In the genomic region with DNA sequence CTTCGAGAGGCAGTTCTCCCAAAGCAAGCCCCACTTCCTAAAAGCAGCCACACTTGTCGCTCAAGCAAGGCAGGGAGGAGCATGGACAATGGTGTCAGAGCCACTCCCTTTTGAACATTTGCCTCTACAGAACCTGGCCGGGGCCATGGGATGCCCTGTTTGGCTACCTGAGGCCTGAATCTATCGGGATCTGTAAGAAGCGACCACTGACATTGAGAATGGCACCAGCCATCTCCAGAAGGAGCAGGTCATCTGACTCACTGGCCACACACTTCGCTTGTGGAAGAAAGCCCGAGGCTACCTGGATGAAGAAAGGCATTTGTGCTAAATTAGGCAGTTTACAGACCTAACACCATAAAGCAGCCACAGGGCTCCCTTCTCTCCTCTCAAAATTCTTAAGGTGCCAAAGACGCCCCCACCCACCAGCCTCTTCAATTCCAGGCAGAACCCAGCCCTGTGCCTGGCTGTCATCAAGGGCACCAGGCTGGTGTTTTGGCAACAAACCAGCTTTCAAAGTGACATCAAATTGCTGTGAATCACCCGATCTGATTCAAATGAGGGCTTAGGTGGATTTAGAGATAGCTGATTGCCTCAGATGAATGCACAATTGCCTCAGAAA, we compare ENCODE assay signal across 11 cellular contexts.
A peak's percentile ranks its signal among the peaks of the same experiment; 100 is the strongest.
DNase-seq lines count a peak whose midpoint lies in the region; ATAC-seq, FAIRE-seq and TF ChIP-seq lines count a peak whose summit lies in the region.
"Had no signal": no experiment of that assay in that cellular context is flagged by ENCODE, and none has a peak within 500 bp of the region (broad histone marks: within the 10 kb centered on the region; RNA-seq: fewer than 3 reads in every experiment).

No MANE protein-coding gene starts in this region.

- no peak for TF ChIP-seq POLR2A in HCT116 (IDR thresholded peaks at IDR 0.05; ENCODE audit: borderline replicate concordance, extremely low read depth, insufficient read depth, insufficient read length)

- POLR2A ChIA-PET in HCT116 (lab: Charles Lee), result no interaction called here

- H3K4me3 ChIP-seq in HCT116 (replicated peaks in 1 of 2; ENCODE audit: low read depth in 1 of 2, low read length in 2 of 2), result no peak overlapping the region
- no peak overlapping the region for H3K4me3 ChIP-seq in bronchial epithelial cell (ENCODE audit: low read depth, low read length)
- H3K4me3 ChIP-seq in trophoblast cell (ENCODE audit: low read depth, low read length), result no peak overlapping the region
- H3K4me3 ChIP-seq in brain microvascular endothelial cell (ENCODE audit: low read depth, low read length), result no peak overlapping the region
- H3K4me3 ChIP-seq in WERI-Rb-1 (ENCODE audit: low read depth, low read length), result no peak overlapping the region
- H3K4me3 ChIP-seq: GM12878 had no signal

- TF ChIP-seq RAD21 in HCT116 (IDR thresholded peaks at IDR 0.05; ENCODE audit: low read depth), result no peak

- H4K20me1 ChIP-seq in HCT116 (ENCODE audit: insufficient read depth), result no peaks in the 10 kb centered on the region

- no peak overlapping the region for H2BK120ac ChIP-seq in trophoblast cell (ENCODE audit: insufficient read depth, low read length, poor library complexity)

- H2BK5ac ChIP-seq in trophoblast cell (ENCODE audit: low read depth, low read length, poor library complexity), result no peak overlapping the region

- CTCF ChIA-PET in HCT116 (lab: Charles Lee), result no interaction called here

- H3K18ac ChIP-seq in trophoblast cell (ENCODE audit: low read length), result no peak overlapping the region

- no peak overlapping the region for H4K12ac ChIP-seq in trophoblast cell (ENCODE audit: low read depth, low read length)

- no peak overlapping the region for H4K91ac ChIP-seq in trophoblast cell (ENCODE audit: low read depth, low read length)

- intact Hi-C loops in HCT116 (cut with micrococcal nuclease), result loop anchor here (1.0 to 5.0 kb wide), 2 partner anchors 105 to 178 kb away; partner anchors contain the start of gene ETS2

- H2AFZ ChIP-seq in HCT116 (ENCODE audit: low read depth, low read length, poor library complexity, severe bottlenecking) (peak overlapping the region; percentile 77), trophoblast cell (ENCODE audit: insufficient read depth, low read length, poor library complexity) (no peak overlapping the region)

- H3K27me3 ChIP-seq in HCT116 (ENCODE audit: insufficient read depth, low read length) (no peaks in the 10 kb centered on the region), bronchial epithelial cell (ENCODE audit: control insufficient read depth, insufficient read depth, low read length) (no peaks in the 10 kb centered on the region), trophoblast cell (ENCODE audit: insufficient read depth, low read length) (no peaks in the 10 kb centered on the region), brain microvascular endothelial cell (replicated peaks) (no peaks in the 10 kb centered on the region), WERI-Rb-1 (ENCODE audit: insufficient read depth, low read depth, severe bottlenecking) (no peaks in the 10 kb centered on the region)

- RAD21 ChIA-PET in HCT116 (lab: Charles Lee; ENCODE audit: low non-redundant PET in 1 of 2, low total read pairs in 2 of 2, uncharacterized antibody in 2 of 2, unreplicated experiment in 2 of 2), result no interaction called here

- no peak overlapping the region for H4K8ac ChIP-seq in trophoblast cell (ENCODE audit: low read depth, low read length)

- H3K9me3 ChIP-seq in HCT116 (ENCODE audit: control insufficient read depth in 1 of 2, insufficient read depth in 1 of 2, low read depth in 1 of 2, low read length in 2 of 2) (no peaks in the 10 kb centered on the region), trophoblast cell (ENCODE audit: insufficient read depth, low read depth, low read length) (peaks cover 3% of the 10 kb centered on the region), WERI-Rb-1 (ENCODE audit: severe bottlenecking) (peaks cover 2% of the 10 kb centered on the region)

- no peak overlapping the region for H3K4ac ChIP-seq in trophoblast cell (ENCODE audit: low read depth, low read length)

- no peaks in the 10 kb centered on the region for H3K79me2 ChIP-seq in HCT116 (ENCODE audit: insufficient read depth, low read length)
- H3K79me2 ChIP-seq in trophoblast cell (ENCODE audit: control insufficient read depth, insufficient read depth, low read length, poor library complexity), result no peaks in the 10 kb centered on the region

- no peak overlapping the region for H2AK5ac ChIP-seq in trophoblast cell (ENCODE audit: low read length)

- H3K36me3 ChIP-seq in HCT116 (ENCODE audit: control insufficient read depth in 1 of 2, insufficient read depth in 2 of 2, low read length in 2 of 2) (no peaks in the 10 kb centered on the region), bronchial epithelial cell (ENCODE audit: control insufficient read depth, insufficient read depth, low read length) (no peaks in the 10 kb centered on the region), trophoblast cell (ENCODE audit: control insufficient read depth in 1 of 2, insufficient read depth in 2 of 2, low read length in 2 of 2) (no peaks in the 10 kb centered on the region), brain microvascular endothelial cell (replicated peaks) (no peaks in the 10 kb centered on the region), WERI-Rb-1 (no peaks in the 10 kb centered on the region)

- no peaks in the 10 kb centered on the region for H3K9me2 ChIP-seq in HCT116 (ENCODE audit: insufficient read depth)

- peak; percentile 66 for FAIRE-seq in bronchial epithelial cell (lab: Jason Lieb, UNC)
- FAIRE-seq: GM12878 had no signal

- H3K14ac ChIP-seq in trophoblast cell (ENCODE audit: low read length), result no peak overlapping the region

- H3K27ac ChIP-seq in HCT116 (ENCODE audit: low read depth, low read length) (no peak overlapping the region; the same call in 1 of the 2 replicates), trophoblast cell (ENCODE audit: low read depth, low read length) (no peak overlapping the region), brain microvascular endothelial cell (no peak overlapping the region), WERI-Rb-1 (no peak overlapping the region)

- DNase-seq in NCI-H1105 treated with DMSO at 0.1 percent for 48 hours (lab: John Stamatoyannopoulos, UW) (peak; percentile 19), NCI-H1105 (lab: John Stamatoyannopoulos, UW) (no peak), HCT116 (ENCODE audit: low read depth, low spot score) (peak; percentile 74), bronchial epithelial cell (ENCODE audit: low read depth) (peak; percentile 92), trophoblast cell (peak; percentile 74 to 86), brain microvascular endothelial cell (no peak), WERI-Rb-1 (no peak)
- DNase-seq: central memory CD4-positive, alpha-beta T cell; NCI-H446 treated with DMSO at 0.1 percent for 48 hours had no signal

- no peak overlapping the region for H3K9ac ChIP-seq in HCT116 (ENCODE audit: low read length)
- no peak overlapping the region for H3K9ac ChIP-seq in trophoblast cell (ENCODE audit: low read length)

- H2BK12ac ChIP-seq in trophoblast cell (ENCODE audit: low read length), result no peak overlapping the region

- no TSS peak for BruUV-seq in HCT116 (replicated peaks; lab: Mats Ljungman, UMichigan)

- H3K79me1 ChIP-seq in trophoblast cell (ENCODE audit: low read length), result no peaks in the 10 kb centered on the region

- H3K4me2 ChIP-seq in HCT116 (ENCODE audit: low read length) (peak overlapping the region; percentile 64), trophoblast cell (ENCODE audit: low read length) (no peak overlapping the region)

- TF ChIP-seq CTCF in HCT116 (IDR thresholded peaks at IDR 0.05 in 2 of 3, conservative IDR thresholded peaks at IDR 0.05 in 1 of 3; ENCODE audit: borderline replicate concordance in 1 of 3, insufficient read depth in 1 of 3, low read depth in 2 of 3, low read length in 2 of 3) (no peak), bronchial epithelial cell (IDR thresholded peaks at IDR 0.05; ENCODE audit: insufficient read depth, low read length, severe bottlenecking) (no peak), brain microvascular endothelial cell (IDR thresholded peaks at IDR 0.05; ENCODE audit: low read depth, low read length, missing control alignments) (no peak), WERI-Rb-1 (IDR thresholded peaks at IDR 0.05; ENCODE audit: low read depth, low read length) (no peak)

- no CpG with 5 or more reads among the region's 9 CpGs for WGBS in trophoblast cell (ENCODE audit: extremely low coverage, insufficient coverage, insufficient read length)

- peaks cover 55 to 64% of the 10 kb centered on the region in 2 experiments for H3K4me1 ChIP-seq in HCT116 (ENCODE audit: control insufficient read depth in 1 of 2, insufficient read depth in 2 of 2, low read length in 2 of 2)
- H3K4me1 ChIP-seq in trophoblast cell (ENCODE audit: control insufficient read depth in 1 of 2, insufficient read depth in 2 of 2, low read length in 2 of 2), result peaks cover 17 to 24% of the 10 kb centered on the region in 2 experiments

- in situ Hi-C loops in brain microvascular endothelial cell (cut with HindIII; ENCODE audit: low pct_ligation_motif_present, low sequenced_read_pairs), result no loop called here

- ATAC-seq in HCT116 (no peak), HG02870 (IDR thresholded peaks at IDR 0.05; ENCODE audit: unreplicated experiment) (no peak)
- ATAC-seq: GM12878 had no signal

- no peak overlapping the region for H3K23ac ChIP-seq in trophoblast cell (ENCODE audit: low read length)

TF ChIP-seq in HCT116, 20 proteins besides CTCF, POLR2A, EP300 and RAD21 (continues in another document):
- TF ChIP-seq, protein P1, sequence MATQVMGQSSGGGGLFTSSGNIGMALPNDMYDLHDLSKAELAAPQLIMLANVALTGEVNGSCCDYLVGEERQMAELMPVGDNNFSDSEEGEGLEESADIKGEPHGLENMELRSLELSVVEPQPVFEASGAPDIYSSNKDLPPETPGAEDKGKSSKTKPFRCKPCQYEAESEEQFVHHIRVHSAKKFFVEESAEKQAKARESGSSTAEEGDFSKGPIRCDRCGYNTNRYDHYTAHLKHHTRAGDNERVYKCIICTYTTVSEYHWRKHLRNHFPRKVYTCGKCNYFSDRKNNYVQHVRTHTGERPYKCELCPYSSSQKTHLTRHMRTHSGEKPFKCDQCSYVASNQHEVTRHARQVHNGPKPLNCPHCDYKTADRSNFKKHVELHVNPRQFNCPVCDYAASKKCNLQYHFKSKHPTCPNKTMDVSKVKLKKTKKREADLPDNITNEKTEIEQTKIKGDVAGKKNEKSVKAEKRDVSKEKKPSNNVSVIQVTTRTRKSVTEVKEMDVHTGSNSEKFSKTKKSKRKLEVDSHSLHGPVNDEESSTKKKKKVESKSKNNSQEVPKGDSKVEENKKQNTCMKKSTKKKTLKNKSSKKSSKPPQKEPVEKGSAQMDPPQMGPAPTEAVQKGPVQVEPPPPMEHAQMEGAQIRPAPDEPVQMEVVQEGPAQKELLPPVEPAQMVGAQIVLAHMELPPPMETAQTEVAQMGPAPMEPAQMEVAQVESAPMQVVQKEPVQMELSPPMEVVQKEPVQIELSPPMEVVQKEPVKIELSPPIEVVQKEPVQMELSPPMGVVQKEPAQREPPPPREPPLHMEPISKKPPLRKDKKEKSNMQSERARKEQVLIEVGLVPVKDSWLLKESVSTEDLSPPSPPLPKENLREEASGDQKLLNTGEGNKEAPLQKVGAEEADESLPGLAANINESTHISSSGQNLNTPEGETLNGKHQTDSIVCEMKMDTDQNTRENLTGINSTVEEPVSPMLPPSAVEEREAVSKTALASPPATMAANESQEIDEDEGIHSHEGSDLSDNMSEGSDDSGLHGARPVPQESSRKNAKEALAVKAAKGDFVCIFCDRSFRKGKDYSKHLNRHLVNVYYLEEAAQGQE (IDR thresholded peaks at IDR 0.05; ENCODE audit: low read depth), result no peak
- no peak for TF ChIP-seq EZH2 (IDR thresholded peaks at IDR 0.05)

Comparison
In these comparisons a context has a peak if more than half of its experiments do, and no peak if none do; other contexts are left out.
1. DNase-seq: peak in NCI-H1105 treated with DMSO at 0.1 percent for 48 hours (single experiment), HCT116 (single experiment), bronchial epithelial cell (single experiment) and trophoblast cell (2 of 2); none in NCI-H1105 (single experiment), brain microvascular endothelial cell (single experiment) and WERI-Rb-1 (single experiment).